In the genomic region with DNA sequence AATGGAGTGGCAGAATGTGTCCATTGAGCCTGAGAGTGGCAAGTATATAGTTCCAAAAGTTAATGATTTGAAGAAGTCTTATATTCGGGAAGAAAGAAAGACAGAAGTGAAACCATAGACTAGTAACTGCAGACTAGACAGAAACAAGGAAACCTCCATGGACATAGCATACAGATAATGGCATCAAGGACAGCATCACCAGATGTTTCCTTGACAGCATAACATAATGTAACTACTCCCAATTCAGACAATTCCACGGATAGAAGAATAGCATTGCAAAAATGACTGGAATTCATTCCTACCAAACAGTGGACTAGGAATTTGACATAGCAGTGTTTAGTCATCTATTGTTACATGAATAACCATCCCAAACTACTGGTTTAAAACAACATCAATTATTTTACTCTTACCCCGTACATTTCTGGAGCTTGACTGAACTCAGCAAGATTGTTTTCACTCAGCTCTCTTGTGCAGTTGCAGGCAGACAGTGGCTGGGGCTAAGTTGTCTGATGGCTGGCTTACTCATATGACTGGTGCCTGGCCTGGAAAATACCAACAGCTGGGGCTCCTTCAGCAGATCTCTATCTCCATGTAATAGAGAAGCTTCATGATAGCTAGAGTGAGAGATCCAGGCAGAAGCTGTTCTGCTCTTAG, we compare ENCODE assay signal across 9 cellular contexts.
DNase-seq lines count a peak whose midpoint lies in the region; ATAC-seq lines count a peak whose summit lies in the region.
"Had no signal": no experiment of that assay in that cellular context is flagged by ENCODE, and none has a peak within 500 bp of the region (broad histone marks: within the 10 kb centered on the region; RNA-seq: fewer than 3 reads in every experiment).

No MANE protein-coding gene starts in this region.

- H3K36me3 Mint-ChIP-seq in stimulated activated naive B cell treated with anti-CD40 and anti-IgM and Interleukin-4, amounts not matched to agents 10 μg/mL and 1 μg/mL and 100 μg/mL, for 72 hours = no peaks in the 10 kb centered on the region
- no peaks in the 10 kb centered on the region for H3K36me3 Mint-ChIP-seq in natural killer cell treated with Interleukin-12 subunit alpha and Interleukin-12 subunit beta and Interleukin-15 and Interleukin-18, amount 100 ng/mL, for 72 hours

- H3K27me3 ChIP-seq in right cardiac atrium (ENCODE audit: control insufficient read depth, insufficient read depth) (no peaks in the 10 kb centered on the region), Karpas-422 (ENCODE audit: low read length) (no peaks in the 10 kb centered on the region; the same call in 1 of the 2 replicates)

- no peaks in the 10 kb centered on the region for H3K27me3 Mint-ChIP-seq in stimulated activated naive B cell treated with anti-CD40 and anti-IgM and Interleukin-4, amounts not matched to agents 10 μg/mL and 1 μg/mL and 100 μg/mL, for 72 hours
- H3K27me3 Mint-ChIP-seq in natural killer cell treated with Interleukin-12 subunit alpha and Interleukin-12 subunit beta and Interleukin-15 and Interleukin-18, amount 100 ng/mL, for 72 hours = peaks cover 0 to 6% of the 10 kb centered on the region in 2 donors

- no peak overlapping the region for H3K27ac ChIP-seq in right cardiac atrium (ENCODE audit: low read length)
- no peak overlapping the region for H3K27ac ChIP-seq in Karpas-422 (ENCODE audit: low read length)
- H3K27ac ChIP-seq: lower lobe of right lung had no signal

- H3K9me3 Mint-ChIP-seq in stimulated activated naive B cell treated with anti-CD40 and anti-IgM and Interleukin-4, amounts not matched to agents 10 μg/mL and 1 μg/mL and 100 μg/mL, for 72 hours = no peaks in the 10 kb centered on the region
- no peaks in the 10 kb centered on the region for H3K9me3 Mint-ChIP-seq in natural killer cell treated with Interleukin-12 subunit alpha and Interleukin-12 subunit beta and Interleukin-15 and Interleukin-18, amount 100 ng/mL, for 72 hours

- H2AFZ ChIP-seq in Karpas-422 (ENCODE audit: low read length) = no peak overlapping the region

- WGBS in right cardiac atrium = 44% methylated on average over 3 of the region's 3 CpGs

- H3K4me3 Mint-ChIP-seq in stimulated activated naive B cell treated with anti-CD40 and anti-IgM and Interleukin-4, amounts not matched to agents 10 μg/mL and 1 μg/mL and 100 μg/mL, for 72 hours = no peak overlapping the region
- H3K4me3 Mint-ChIP-seq in natural killer cell treated with Interleukin-12 subunit alpha and Interleukin-12 subunit beta and Interleukin-15 and Interleukin-18, amount 100 ng/mL, for 72 hours = no peak overlapping the region

- intact Hi-C loops in Right ventricle myocardium inferior (cut with DNase I) (no loop called here), right cardiac atrium (cut with DNase I) (no loop called here)

- no peaks in the 10 kb centered on the region for H3K79me2 ChIP-seq in Karpas-422 (ENCODE audit: low read length)

- H3K9me2 ChIP-seq in Karpas-422 (replicated peaks; ENCODE audit: insufficient read depth, low read length) = no peaks in the 10 kb centered on the region; the same call in 1 of the 2 replicates

- peaks cover 0 to 4% of the 10 kb centered on the region in 2 donors for H3K4me1 Mint-ChIP-seq in stimulated activated naive B cell treated with anti-CD40 and anti-IgM and Interleukin-4, amounts not matched to agents 10 μg/mL and 1 μg/mL and 100 μg/mL, for 72 hours
- H3K4me1 Mint-ChIP-seq in natural killer cell treated with Interleukin-12 subunit alpha and Interleukin-12 subunit beta and Interleukin-15 and Interleukin-18, amount 100 ng/mL, for 72 hours (ENCODE audit: low read depth in 2 of 2) = no peaks in the 10 kb centered on the region

- ATAC-seq in Right ventricle myocardium inferior = peak; percentile 31
- no peak for ATAC-seq in right cardiac atrium
- peak; percentile 68 for ATAC-seq in HG03354 (IDR thresholded peaks at IDR 0.05; ENCODE audit: poor library complexity, severe bottlenecking, unreplicated experiment)
- peak; percentile 27 to 59 for ATAC-seq in stimulated activated naive B cell treated with anti-CD40 and anti-IgM and Interleukin-4, amounts not matched to agents 10 μg/mL and 1 μg/mL and 100 μg/mL, for 72 hours (replicated peaks)
- no peak for ATAC-seq in natural killer cell treated with Interleukin-12 subunit alpha and Interleukin-12 subunit beta and Interleukin-15 and Interleukin-18, amount 100 ng/mL, for 72 hours

- no peaks in the 10 kb centered on the region for H3K9me3 ChIP-seq in right cardiac atrium (ENCODE audit: control insufficient read depth, low read length)
- no peaks in the 10 kb centered on the region for H3K9me3 ChIP-seq in Karpas-422 (ENCODE audit: low read length)
- H3K9me3 ChIP-seq: lower lobe of right lung had no signal

- no peak overlapping the region for H3K4me3 ChIP-seq in right cardiac atrium (ENCODE audit: low read length)
- no peak overlapping the region for H3K4me3 ChIP-seq in Karpas-422 (ENCODE audit: low read length)
- H3K4me3 ChIP-seq: lower lobe of right lung had no signal

- DNase-seq in Right ventricle myocardium inferior (ENCODE audit: missing footprints) (no peak), right cardiac atrium (no peak), dedifferentiated amniotic fluid mesenchymal stem cell (ENCODE audit: extremely low spot score) (peak; percentile 80), HuH-7.5 (ENCODE audit: low spot score) (no peak), Karpas-422 (no peak)
- DNase-seq in stimulated activated naive B cell treated with anti-CD40 and anti-IgM and Interleukin-4, amounts not matched to agents 10 μg/mL and 1 μg/mL and 100 μg/mL, for 72 hours = no peak
- no peak for DNase-seq in natural killer cell treated with Interleukin-12 subunit alpha and Interleukin-12 subunit beta and Interleukin-15 and Interleukin-18, amount 100 ng/mL, for 72 hours (ENCODE audit: low spot score)
- DNase-seq: lower lobe of right lung had no signal

- no peak overlapping the region for H3K4me2 ChIP-seq in Karpas-422 (ENCODE audit: low read depth, low read length, poor library complexity, severe bottlenecking)

- H3K4me1 ChIP-seq in right cardiac atrium (ENCODE audit: control insufficient read depth, insufficient read depth, low read length) = no peaks in the 10 kb centered on the region
- no peaks in the 10 kb centered on the region for H3K4me1 ChIP-seq in Karpas-422 (ENCODE audit: low read length)
- H3K4me1 ChIP-seq: lower lobe of right lung had no signal

- no peak overlapping the region for H3K9ac ChIP-seq in Karpas-422 (ENCODE audit: low read length)

- H3K36me3 ChIP-seq in Karpas-422 (ENCODE audit: insufficient read depth, low read length) = no peaks in the 10 kb centered on the region
- H3K36me3 ChIP-seq: lower lobe of right lung had no signal

- no peak overlapping the region for H3K27ac Mint-ChIP-seq in stimulated activated naive B cell treated with anti-CD40 and anti-IgM and Interleukin-4, amounts not matched to agents 10 μg/mL and 1 μg/mL and 100 μg/mL, for 72 hours
- H3K27ac Mint-ChIP-seq in natural killer cell treated with Interleukin-12 subunit alpha and Interleukin-12 subunit beta and Interleukin-15 and Interleukin-18, amount 100 ng/mL, for 72 hours = no peak overlapping the region

- no peaks in the 10 kb centered on the region for H4K20me1 ChIP-seq in Karpas-422 (ENCODE audit: insufficient read depth, low read depth, low read length)

Comparison
In these comparisons a context has a peak if more than half of its experiments do, and no peak if none do; other contexts are left out.
1. ATAC-seq: peak in Right ventricle myocardium inferior (single experiment), HG03354 (single experiment) and stimulated activated naive B cell treated with anti-CD40 and anti-IgM and Interleukin-4, amounts not matched to agents 10 μg/mL and 1 μg/mL and 100 μg/mL, for 72 hours (2 of 2); none in right cardiac atrium (0 of 2) and natural killer cell treated with Interleukin-12 subunit alpha and Interleukin-12 subunit beta and Interleukin-15 and Interleukin-18, amount 100 ng/mL, for 72 hours (0 of 2).